Comparison of ENCODE assay signal across 14 cellular contexts in genomic region chr5:16707869-16708192, GRCh38.
DNase-seq lines count a peak whose midpoint lies in the region; TF ChIP-seq lines count a peak whose summit lies in the region.
"Had no signal": no experiment of that assay in that cellular context is flagged by ENCODE, and none has a peak within 500 bp of the region (broad histone marks: within the 10 kb centered on the region; RNA-seq: fewer than 3 reads in every experiment).

No MANE protein-coding gene starts in this region.

- H3K4ac ChIP-seq in H9 (ENCODE audit: low read depth, low read length), result no peak overlapping the region

- intact Hi-C loops in dorsolateral prefrontal cortex (cut with DNase I), result no loop called here
- intact Hi-C loops in stomach (cut with DNase I; ENCODE audit: low total_unique reads), result no loop called here
- intact Hi-C loops in cardiac septum (cut with DNase I), result no loop called here

- H2BK5ac ChIP-seq in H9 (ENCODE audit: insufficient read length, low read length), result no peak overlapping the region

- peaks cover 2% of the 10 kb centered on the region; the same call in 1 of the 2 replicates for H3K79me2 ChIP-seq in H9 (ENCODE audit: insufficient read depth, low read length)

- no peaks in the 10 kb centered on the region for H3K9me3 Mint-ChIP-seq in H9
- H3K9me3 Mint-ChIP-seq: CD4-positive, alpha-beta T cell had no signal

- no peak overlapping the region for H3K56ac ChIP-seq in H9 (ENCODE audit: insufficient read length, low read depth, low read length)

- H3K79me1 ChIP-seq in H9 (ENCODE audit: insufficient read depth, low read depth, low read length, poor library complexity, severe bottlenecking), result peaks cover 4% of the 10 kb centered on the region

- H3K27me3 ChIP-seq in H9 (ENCODE audit: insufficient read depth, low read length) (no peaks in the 10 kb centered on the region), dorsolateral prefrontal cortex (no peaks in the 10 kb centered on the region), stomach (no peaks in the 10 kb centered on the region), HAP-1 (ENCODE audit: low read depth) (no peaks in the 10 kb centered on the region)

- H3K9me3 ChIP-seq in H9 (ENCODE audit: control insufficient read depth, low read depth, low read length), result no peaks in the 10 kb centered on the region
- no peaks in the 10 kb centered on the region for H3K9me3 ChIP-seq in stomach
- no peaks in the 10 kb centered on the region for H3K9me3 ChIP-seq in HAP-1

- H3K4me2 ChIP-seq in H9 (ENCODE audit: insufficient read depth, insufficient read length, low read length), result no peak overlapping the region

- H4K91ac ChIP-seq in H9 (ENCODE audit: insufficient read length, low read depth, low read length), result no peak overlapping the region

- H2BK120ac ChIP-seq in H9 (ENCODE audit: low read depth, low read length, poor library complexity, severe bottlenecking), result no peak overlapping the region

- no peak overlapping the region for H4K5ac ChIP-seq in H9 (ENCODE audit: insufficient read length, low read depth, low read length)

- H3K36me3 ChIP-seq in stomach (peaks cover 20 to 76% (median 74%) of the 10 kb centered on the region in 4 donors), HAP-1 (replicated peaks) (peaks cover 86% of the 10 kb centered on the region)

- H3K4me3 ChIP-seq in dorsolateral prefrontal cortex (no peak overlapping the region), stomach (no peak overlapping the region), HAP-1 (no peak overlapping the region)

- H3K9ac ChIP-seq in H9 (ENCODE audit: extremely low read depth, insufficient read length, low read length), result no peak overlapping the region

- no peak overlapping the region for H3K4me3 Mint-ChIP-seq in H9
- H3K4me3 Mint-ChIP-seq: B cell; CD4-positive, alpha-beta T cell; IgD-negative memory B cell had no signal

- H2AFZ ChIP-seq in H9 (ENCODE audit: low read length), result no peak overlapping the region

- H3K14ac ChIP-seq in H9 (ENCODE audit: insufficient read depth, low read length), result no peak overlapping the region

- H3K18ac ChIP-seq in H9 (ENCODE audit: insufficient read length, low read depth, low read length), result no peak overlapping the region

- no peaks in the 10 kb centered on the region for H3K27me3 Mint-ChIP-seq in H9 (ENCODE audit: low read depth)
- H3K27me3 Mint-ChIP-seq: B cell, IgD-negative memory B cell had no signal

- no peak overlapping the region for H2AK5ac ChIP-seq in H9 (ENCODE audit: insufficient read length, low read length)

- no peak for TF ChIP-seq EP300 in stomach (IDR thresholded peaks at IDR 0.05)

- no peak overlapping the region for H2BK20ac ChIP-seq in H9 (ENCODE audit: low read depth, low read length, poor library complexity, severe bottlenecking)

- H3K27ac Mint-ChIP-seq in H9, result peak overlapping the region; percentile 32 to 87 (median 76); a peak in 4 of 7 replicates
- H3K27ac Mint-ChIP-seq: B cell; CD4-positive, alpha-beta T cell; IgD-negative memory B cell had no signal

- H3K4me1 ChIP-seq in H9 (ENCODE audit: insufficient read depth, low read length) (peaks cover 8% of the 10 kb centered on the region; the same call in 1 of the 2 replicates), stomach (peaks cover 0 to 22% (median 11%) of the 10 kb centered on the region in 4 donors), HAP-1 (peaks cover 19% of the 10 kb centered on the region)

- DNase-seq in H9, result no peak
- peak; percentile 93 for DNase-seq in SW480 (ENCODE audit: low spot score)
- no peak for DNase-seq in dorsolateral prefrontal cortex
- DNase-seq in stomach, result peak; percentile 43
- no peak for DNase-seq in SKM-1 treated with dmso at 0.1 percent for 144 hours (lab: John Stamatoyannopoulos, UW; ENCODE audit: unreplicated experiment)
- DNase-seq in HAP-1 (ENCODE audit: low spot score in 2 of 2), result no peak
- no peak for DNase-seq in activated T-cell treated with anti-CD3 and anti-CD28 coated beads, Interleukin-2, amount 50 U/mL, for 1 hour
- DNase-seq in cardiac septum (ENCODE audit: low spot score), result no peak
- DNase-seq: CD4-positive, alpha-beta T cell; COR-L47; DMS53; GF-D8 had no signal

- H3K23me2 ChIP-seq in H9 (ENCODE audit: insufficient read length, low read depth, low read length, poor library complexity, severe bottlenecking), result no peaks in the 10 kb centered on the region

- no peak overlapping the region for H2BK15ac ChIP-seq in H9 (ENCODE audit: low read depth, low read length)

- no peak overlapping the region for H2BK12ac ChIP-seq in H9 (ENCODE audit: insufficient read length, low read depth, low read length)

- no CpG with 5 or more reads among the region's 3 CpGs for WGBS in H9 (ENCODE audit: extremely low coverage, insufficient read length, low lambda C conversion rate)
- WGBS in stomach, 5 donors, result 34 to 71% (median 48%) methylated on average over 3 of the region's 3 CpGs

- TF ChIP-seq CTCF in H9 (conservative IDR thresholded peaks at IDR 0.05), result no peak
- no peak for TF ChIP-seq CTCF in dorsolateral prefrontal cortex (IDR thresholded peaks at IDR 0.05 in 54 of 56, conservative IDR thresholded peaks at IDR 0.05 in 2 of 56; ENCODE audit: low read depth in 1 of 56, partially characterized antibody in 56 of 56)
- no peak for TF ChIP-seq CTCF in stomach (IDR thresholded peaks at IDR 0.05)

- H3K27ac ChIP-seq in H9 (ENCODE audit: insufficient read length, low read depth, low read length) (no peak overlapping the region), dorsolateral prefrontal cortex (peak overlapping the region in 33 of 59 donors; percentile 1 to 98 (median 52)), stomach (peak overlapping the region in 1 of 5 donors; percentile 39)

- peaks cover 41% of the 10 kb centered on the region in 2 experiments for H3K4me1 Mint-ChIP-seq in H9
- H3K4me1 Mint-ChIP-seq: B cell, IgD-negative memory B cell had no signal

- no peak overlapping the region for H3K23ac ChIP-seq in H9 (ENCODE audit: insufficient read length, low read depth, low read length)

- H4K8ac ChIP-seq in H9 (replicated peaks; ENCODE audit: insufficient read length, low read depth, low read length), result no peak overlapping the region

- in situ Hi-C loops in HAP-1 (cut with MboI; ENCODE audit: low sequenced_read_pairs), result no loop called here

- H4K20me1 ChIP-seq in H9 (ENCODE audit: control insufficient read depth, insufficient read depth, insufficient read length), result no peaks in the 10 kb centered on the region

- H3T11ph ChIP-seq in H9 (ENCODE audit: low read length), result no peak overlapping the region

- no peak for TF ChIP-seq POLR2A in stomach (IDR thresholded peaks at IDR 0.05)

- peaks cover 53 to 75% (median 70%) of the 10 kb centered on the region in 3 experiments; a peak in 6 of 7 replicates for H3K36me3 Mint-ChIP-seq in H9 (ENCODE audit: insufficient read depth in 1 of 3, low read depth in 3 of 3)
- H3K36me3 Mint-ChIP-seq: IgD-negative memory B cell had no signal

Comparison
In these comparisons a context has a peak if more than half of its experiments do, and no peak if none do; other contexts are left out.
1. DNase-seq: peak in SW480 (single experiment) and stomach (single experiment); none in H9 (single experiment), dorsolateral prefrontal cortex (0 of 10), SKM-1 treated with dmso at 0.1 percent for 144 hours (single experiment), HAP-1 (0 of 2), activated T-cell treated with anti-CD3 and anti-CD28 coated beads, Interleukin-2, amount 50 U/mL, for 1 hour (single experiment) and cardiac septum (single experiment).